Comparison of ENCODE assay signal across 10 cellular contexts in genomic region chr6:52305385-52305784, GRCh38. TPM values are rescaled to one million over a fixed set of nuclear protein-coding genes. Genes with fewer than 3 reads are reported as not detected.
DNase-seq lines count a peak whose midpoint lies in the region; ATAC-seq and TF ChIP-seq lines count a peak whose summit lies in the region.
"Had no signal": no experiment of that assay in that cellular context is flagged by ENCODE, and none has a peak within 500 bp of the region (broad histone marks: within the 10 kb centered on the region; RNA-seq: fewer than 3 reads in every experiment).

No MANE protein-coding gene starts in this region.

- ATAC-seq in activated T-cell treated with anti-CD3 and anti-CD28 coated beads, Interleukin-2, amount 50 U/mL, for 4 hours: peak in 1 of 2 donors; percentile 9

- no peaks in the 10 kb centered on the region for H3K9me2 ChIP-seq in SU-DHL-6 (replicated peaks; ENCODE audit: insufficient read depth, low read length)

- H3K79me2 ChIP-seq in SU-DHL-6 (ENCODE audit: insufficient read depth, low read length): no peaks in the 10 kb centered on the region

- H3K4me3 ChIP-seq in SU-DHL-6 (ENCODE audit: insufficient read depth, low read length, poor library complexity, severe bottlenecking): peak overlapping the region; percentile 20
- no peak overlapping the region for H3K4me3 ChIP-seq in thyroid gland (replicated peaks in 1 of 3)

- 60 to 61% methylated on average over 5 of the region's 5 CpGs for WGBS in thyroid gland, 2 donors

- H3K9ac ChIP-seq in SU-DHL-6 (ENCODE audit: low read length): peak overlapping the region; percentile 51

- peaks cover 39% of the 10 kb centered on the region for H3F3A ChIP-seq in SU-DHL-6 (ENCODE audit: insufficient read depth)

- H3K36me3 Mint-ChIP-seq in activated T-cell treated with anti-CD3 and anti-CD28 coated beads, Interleukin-2, amount 50 U/mL, for 4 hours (ENCODE audit: insufficient read depth): peaks cover 2% of the 10 kb centered on the region

- no peaks in the 10 kb centered on the region for H4K20me1 ChIP-seq in SU-DHL-6 (ENCODE audit: low read depth, low read length)

- DNase-seq in activated T-cell treated with anti-CD3 and anti-CD28 coated beads, Interleukin-2, amount 50 U/mL, for 4 hours: no peak
- no peak for DNase-seq in activated T-cell treated with anti-CD3 and anti-CD28 coated beads, Interleukin-2, amount 50 U/mL, for 48 hours
- DNase-seq in kidney glomerular epithelial cell (lab: John Stamatoyannopoulos, UW) (peak; percentile 60), thyroid gland (no peak), LoVo (ENCODE audit: low spot score) (no peak), mesenteric fat pad (ENCODE audit: low spot score) (no peak)
- no peak for DNase-seq in stimulated activated CD4-positive, alpha-beta T cell treated with anti-CD3 and anti-CD28 coated beads, Interleukin-15, amount 100 ng/mL, for 24 hours
- DNase-seq: AML-193; effector CD4-positive, alpha-beta T cell had no signal

- H3K27ac ChIP-seq in SU-DHL-6 (ENCODE audit: low read depth, low read length): peak overlapping the region; percentile 94
- peak overlapping the region; percentile 48 to 64 (median 54) for H3K27ac ChIP-seq in thyroid gland

- TF ChIP-seq CTCF in SU-DHL-6 (IDR thresholded peaks at IDR 0.05; ENCODE audit: insufficient read depth, low read length, poor library complexity, severe bottlenecking): no peak
- TF ChIP-seq CTCF in thyroid gland (IDR thresholded peaks at IDR 0.05): no peak

- peaks cover 22 to 23% of the 10 kb centered on the region in 2 donors for H3K4me1 ChIP-seq in thyroid gland

- H3K27me3 Mint-ChIP-seq in activated T-cell treated with anti-CD3 and anti-CD28 coated beads, Interleukin-2, amount 50 U/mL, for 4 hours (ENCODE audit: low read depth): no peaks in the 10 kb centered on the region

- H3K27me3 ChIP-seq in SU-DHL-6 (ENCODE audit: low read length): no peaks in the 10 kb centered on the region
- no peaks in the 10 kb centered on the region for H3K27me3 ChIP-seq in thyroid gland

- H3K4me3 Mint-ChIP-seq in activated T-cell treated with anti-CD3 and anti-CD28 coated beads, Interleukin-2, amount 50 U/mL, for 4 hours: peak overlapping the region; percentile 29

- H3K9me3 ChIP-seq in SU-DHL-6 (ENCODE audit: insufficient read depth, low read length) (no peaks in the 10 kb centered on the region), thyroid gland (no peaks in the 10 kb centered on the region)

- intact Hi-C loops in thyroid gland (cut with DNase I): no loop called here

- H3K36me3 ChIP-seq in SU-DHL-6 (ENCODE audit: low read length) (no peaks in the 10 kb centered on the region), thyroid gland (no peaks in the 10 kb centered on the region)

- H3K9me3 Mint-ChIP-seq in activated T-cell treated with anti-CD3 and anti-CD28 coated beads, Interleukin-2, amount 50 U/mL, for 4 hours: peaks cover 3% of the 10 kb centered on the region

- peak overlapping the region; percentile 48 for H2AFZ ChIP-seq in SU-DHL-6 (ENCODE audit: low read depth, low read length, severe bottlenecking)

- no peak for TF ChIP-seq POLR2A in thyroid gland (IDR thresholded peaks at IDR 0.05)

- peak overlapping the region; percentile 65 for H3K4me2 ChIP-seq in SU-DHL-6 (ENCODE audit: low read depth, low read length, poor library complexity, severe bottlenecking)

- H3K4me1 Mint-ChIP-seq in activated T-cell treated with anti-CD3 and anti-CD28 coated beads, Interleukin-2, amount 50 U/mL, for 4 hours (ENCODE audit: low read depth): peaks cover 77% of the 10 kb centered on the region

RNA-seq across cellular contexts. Expression of gene MCM3, which starts 20.8 kb away (rescaled TPM):
- total RNA-seq in activated T-cell treated with anti-CD3 and anti-CD28 coated beads, Interleukin-2, amount 50 U/mL, for 4 hours: 100 to 1,000 TPM; 184 to 240 (median 199) TPM
- 10 to 100 TPM; 26.1 to 44.5 (median 34.3) TPM for total RNA-seq in thyroid gland
- total RNA-seq in mesenteric fat pad: 22.2 TPM

RNA-seq across cellular contexts. Expression of gene PAQR8, which starts 56.6 kb away (rescaled TPM):
- total RNA-seq in activated T-cell treated with anti-CD3 and anti-CD28 coated beads, Interleukin-2, amount 50 U/mL, for 4 hours: 1 to 10 TPM; 1.4 to 3.4 (median 2.6) TPM
- total RNA-seq in thyroid gland (1 to 10 TPM; 2.7 to 9.7 (median 5.4) TPM), mesenteric fat pad (3.9 TPM)
